Comparison of ENCODE assay signal across 1 cellular context in the genomic region with DNA sequence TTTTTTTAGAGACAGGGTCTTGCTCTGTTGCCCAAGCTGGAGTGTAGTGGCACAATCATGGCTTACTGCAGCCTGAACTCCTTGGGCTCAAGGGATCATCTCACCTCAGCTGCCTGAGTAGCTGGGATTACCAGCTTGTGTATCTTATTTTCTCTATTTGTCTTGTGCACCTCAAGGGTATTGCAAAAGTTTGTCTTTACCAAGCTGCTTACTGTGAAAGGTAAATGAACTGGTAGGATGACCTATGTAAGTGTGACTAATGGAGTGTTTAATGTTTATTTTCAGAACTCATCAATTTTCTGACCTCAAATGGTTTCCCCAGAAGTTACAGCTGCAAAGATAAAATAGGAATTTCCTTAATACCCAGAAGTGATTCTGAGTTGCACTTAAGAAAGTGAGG.
TF ChIP-seq lines count a peak whose summit lies in the region.

No MANE protein-coding gene starts in this region.

TF ChIP-seq in HepG2, 621 proteins besides CTCF, POLR2A, EP300 and RAD21 (continues in another document):
- peak; percentile 53; the same call in 1 of the 2 replicates for TF ChIP-seq NCOR1 (IDR thresholded peaks at IDR 0.05; ENCODE audit: borderline replicate concordance, low read length)
- TF ChIP-seq PCBP2 (optimal IDR thresholded peaks at IDR 0.05; ENCODE audit: low read depth, low read length, poor library complexity, severe bottlenecking): no peak
- no peak for TF ChIP-seq NFKB2 (CRISPR knock-in tag; IDR thresholded peaks at IDR 0.05; ENCODE audit: borderline replicate concordance)
- no peak for TF ChIP-seq SRF (IDR thresholded peaks at IDR 0.05; ENCODE audit: low read depth, low read length)
- no peak for TF ChIP-seq SYNCRIP (IDR thresholded peaks at IDR 0.05; ENCODE audit: insufficient read depth, low read depth, low read length)
- no peak for TF ChIP-seq ZNF101 (CRISPR knock-in tag; IDR thresholded peaks at IDR 0.05; ENCODE audit: borderline replicate concordance, low read depth)
- peak; percentile 62; the same call in 1 of the 2 replicates for TF ChIP-seq SOX13 (IDR thresholded peaks at IDR 0.05)
- TF ChIP-seq SOX13 (CRISPR knock-in tag; conservative IDR thresholded peaks at IDR 0.05 in 1 of 2, IDR thresholded peaks at IDR 0.05 in 1 of 2): peak in 1 of 2 experiments; percentile 95; a peak in 2 of 4 replicates
- TF ChIP-seq ZNF234 (CRISPR knock-in tag; conservative IDR thresholded peaks at IDR 0.05): no peak
- TF ChIP-seq, protein P1, sequence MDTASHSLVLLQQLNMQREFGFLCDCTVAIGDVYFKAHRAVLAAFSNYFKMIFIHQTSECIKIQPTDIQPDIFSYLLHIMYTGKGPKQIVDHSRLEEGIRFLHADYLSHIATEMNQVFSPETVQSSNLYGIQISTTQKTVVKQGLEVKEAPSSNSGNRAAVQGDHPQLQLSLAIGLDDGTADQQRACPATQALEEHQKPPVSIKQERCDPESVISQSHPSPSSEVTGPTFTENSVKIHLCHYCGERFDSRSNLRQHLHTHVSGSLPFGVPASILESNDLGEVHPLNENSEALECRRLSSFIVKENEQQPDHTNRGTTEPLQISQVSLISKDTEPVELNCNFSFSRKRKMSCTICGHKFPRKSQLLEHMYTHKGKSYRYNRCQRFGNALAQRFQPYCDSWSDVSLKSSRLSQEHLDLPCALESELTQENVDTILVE (CRISPR knock-in tag; IDR thresholded peaks at IDR 0.05): peak; percentile 57; the same call in 1 of the 2 replicates
- no peak for TF ChIP-seq ZNF33A (CRISPR knock-in tag; IDR thresholded peaks at IDR 0.05; ENCODE audit: borderline replicate concordance)
- TF ChIP-seq ZNF629 (CRISPR knock-in tag; conservative IDR thresholded peaks at IDR 0.05): no peak
- TF ChIP-seq, protein P2, sequence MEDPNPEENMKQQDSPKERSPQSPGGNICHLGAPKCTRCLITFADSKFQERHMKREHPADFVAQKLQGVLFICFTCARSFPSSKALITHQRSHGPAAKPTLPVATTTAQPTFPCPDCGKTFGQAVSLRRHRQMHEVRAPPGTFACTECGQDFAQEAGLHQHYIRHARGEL (CRISPR knock-in tag; IDR thresholded peaks at IDR 0.05): no peak
- peak; percentile 83 for TF ChIP-seq HHEX (CRISPR knock-in tag; IDR thresholded peaks at IDR 0.05)
- TF ChIP-seq MAFG (CRISPR knock-in tag; IDR thresholded peaks at IDR 0.05): no peak
- TF ChIP-seq EEA1 (CRISPR knock-in tag; IDR thresholded peaks at IDR 0.05; ENCODE audit: borderline replicate concordance): no peak
- no peak for TF ChIP-seq ZNF337 (CRISPR knock-in tag; IDR thresholded peaks at IDR 0.05; ENCODE audit: borderline replicate concordance, low read depth)
- TF ChIP-seq RFX3 (CRISPR knock-in tag; IDR thresholded peaks at IDR 0.05): no peak
- TF ChIP-seq ZFYVE20 (CRISPR knock-in tag; IDR thresholded peaks at IDR 0.05; ENCODE audit: borderline replicate concordance, low read depth): no peak
- TF ChIP-seq, protein P3, sequence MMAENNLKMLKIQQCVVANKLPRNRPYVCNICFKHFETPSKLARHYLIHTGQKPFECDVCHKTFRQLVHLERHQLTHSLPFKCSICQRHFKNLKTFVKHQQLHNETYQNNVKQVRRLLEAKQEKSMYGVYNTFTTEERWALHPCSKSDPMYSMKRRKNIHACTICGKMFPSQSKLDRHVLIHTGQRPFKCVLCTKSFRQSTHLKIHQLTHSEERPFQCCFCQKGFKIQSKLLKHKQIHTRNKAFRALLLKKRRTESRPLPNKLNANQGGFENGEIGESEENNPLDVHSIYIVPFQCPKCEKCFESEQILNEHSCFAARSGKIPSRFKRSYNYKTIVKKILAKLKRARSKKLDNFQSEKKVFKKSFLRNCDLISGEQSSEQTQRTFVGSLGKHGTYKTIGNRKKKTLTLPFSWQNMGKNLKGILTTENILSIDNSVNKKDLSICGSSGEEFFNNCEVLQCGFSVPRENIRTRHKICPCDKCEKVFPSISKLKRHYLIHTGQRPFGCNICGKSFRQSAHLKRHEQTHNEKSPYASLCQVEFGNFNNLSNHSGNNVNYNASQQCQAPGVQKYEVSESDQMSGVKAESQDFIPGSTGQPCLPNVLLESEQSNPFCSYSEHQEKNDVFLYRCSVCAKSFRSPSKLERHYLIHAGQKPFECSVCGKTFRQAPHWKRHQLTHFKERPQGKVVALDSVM (CRISPR knock-in tag; IDR thresholded peaks at IDR 0.05): no peak
- no peak for TF ChIP-seq ZNF430 (CRISPR knock-in tag; IDR thresholded peaks at IDR 0.05)
- no peak for TF ChIP-seq ZNF547 (CRISPR knock-in tag; IDR thresholded peaks at IDR 0.05)
- TF ChIP-seq PHF8 (CRISPR knock-in tag; IDR thresholded peaks at IDR 0.05): no peak
- no peak for TF ChIP-seq ZNF749 (CRISPR knock-in tag; IDR thresholded peaks at IDR 0.05; ENCODE audit: borderline replicate concordance)
- no peak for TF ChIP-seq KLF12 (CRISPR knock-in tag; IDR thresholded peaks at IDR 0.05; ENCODE audit: borderline replicate concordance)
- TF ChIP-seq NFATC3 (CRISPR knock-in tag; IDR thresholded peaks at IDR 0.05): no peak
- TF ChIP-seq, protein P4, sequence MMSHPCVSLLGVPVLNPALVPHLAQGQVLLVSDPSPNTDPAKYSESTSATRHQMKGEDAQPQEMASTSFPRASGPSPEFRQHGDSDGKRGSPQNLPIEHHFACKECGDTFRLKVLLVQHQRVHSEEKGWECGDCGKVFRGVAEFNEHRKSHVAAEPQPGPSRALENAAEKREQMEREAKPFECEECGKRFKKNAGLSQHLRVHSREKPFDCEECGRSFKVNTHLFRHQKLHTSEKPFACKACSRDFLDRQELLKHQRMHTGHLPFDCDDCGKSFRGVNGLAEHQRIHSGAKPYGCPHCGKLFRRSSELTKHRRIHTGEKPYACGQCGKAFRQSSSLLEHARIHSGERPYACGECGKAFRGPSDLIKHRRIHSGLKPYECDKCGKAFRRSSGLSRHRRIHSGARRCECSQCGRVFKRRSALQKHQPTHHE (CRISPR knock-in tag; IDR thresholded peaks at IDR 0.05; ENCODE audit: borderline replicate concordance): no peak
- TF ChIP-seq ZFX (CRISPR knock-in tag; IDR thresholded peaks at IDR 0.05; ENCODE audit: low read depth): no peak
- TF ChIP-seq, protein P5, sequence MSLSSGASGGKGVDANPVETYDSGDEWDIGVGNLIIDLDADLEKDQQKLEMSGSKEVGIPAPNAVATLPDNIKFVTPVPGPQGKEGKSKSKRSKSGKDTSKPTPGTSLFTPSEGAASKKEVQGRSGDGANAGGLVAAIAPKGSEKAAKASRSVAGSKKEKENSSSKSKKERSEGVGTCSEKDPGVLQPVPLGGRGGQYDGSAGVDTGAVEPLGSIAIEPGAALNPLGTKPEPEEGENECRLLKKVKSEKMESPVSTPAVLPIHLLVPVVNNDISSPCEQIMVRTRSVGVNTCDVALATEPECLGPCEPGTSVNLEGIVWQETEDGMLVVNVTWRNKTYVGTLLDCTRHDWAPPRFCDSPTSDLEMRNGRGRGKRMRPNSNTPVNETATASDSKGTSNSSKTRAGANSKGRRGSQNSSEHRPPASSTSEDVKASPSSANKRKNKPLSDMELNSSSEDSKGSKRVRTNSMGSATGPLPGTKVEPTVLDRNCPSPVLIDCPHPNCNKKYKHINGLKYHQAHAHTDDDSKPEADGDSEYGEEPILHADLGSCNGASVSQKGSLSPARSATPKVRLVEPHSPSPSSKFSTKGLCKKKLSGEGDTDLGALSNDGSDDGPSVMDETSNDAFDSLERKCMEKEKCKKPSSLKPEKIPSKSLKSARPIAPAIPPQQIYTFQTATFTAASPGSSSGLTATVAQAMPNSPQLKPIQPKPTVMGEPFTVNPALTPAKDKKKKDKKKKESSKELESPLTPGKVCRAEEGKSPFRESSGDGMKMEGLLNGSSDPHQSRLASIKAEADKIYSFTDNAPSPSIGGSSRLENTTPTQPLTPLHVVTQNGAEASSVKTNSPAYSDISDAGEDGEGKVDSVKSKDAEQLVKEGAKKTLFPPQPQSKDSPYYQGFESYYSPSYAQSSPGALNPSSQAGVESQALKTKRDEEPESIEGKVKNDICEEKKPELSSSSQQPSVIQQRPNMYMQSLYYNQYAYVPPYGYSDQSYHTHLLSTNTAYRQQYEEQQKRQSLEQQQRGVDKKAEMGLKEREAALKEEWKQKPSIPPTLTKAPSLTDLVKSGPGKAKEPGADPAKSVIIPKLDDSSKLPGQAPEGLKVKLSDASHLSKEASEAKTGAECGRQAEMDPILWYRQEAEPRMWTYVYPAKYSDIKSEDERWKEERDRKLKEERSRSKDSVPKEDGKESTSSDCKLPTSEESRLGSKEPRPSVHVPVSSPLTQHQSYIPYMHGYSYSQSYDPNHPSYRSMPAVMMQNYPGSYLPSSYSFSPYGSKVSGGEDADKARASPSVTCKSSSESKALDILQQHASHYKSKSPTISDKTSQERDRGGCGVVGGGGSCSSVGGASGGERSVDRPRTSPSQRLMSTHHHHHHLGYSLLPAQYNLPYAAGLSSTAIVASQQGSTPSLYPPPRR (CRISPR knock-in tag; IDR thresholded peaks at IDR 0.05; ENCODE audit: borderline replicate concordance): peak; percentile 94
- TF ChIP-seq NFIB (CRISPR knock-in tag; IDR thresholded peaks at IDR 0.05; ENCODE audit: borderline replicate concordance): no peak
- TF ChIP-seq HOXA9 (CRISPR knock-in tag; IDR thresholded peaks at IDR 0.05; ENCODE audit: borderline replicate concordance): no peak
- TF ChIP-seq, protein P6, sequence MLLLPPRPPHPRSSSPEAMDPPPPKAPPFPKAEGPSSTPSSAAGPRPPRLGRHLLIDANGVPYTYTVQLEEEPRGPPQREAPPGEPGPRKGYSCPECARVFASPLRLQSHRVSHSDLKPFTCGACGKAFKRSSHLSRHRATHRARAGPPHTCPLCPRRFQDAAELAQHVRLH (CRISPR knock-in tag; IDR thresholded peaks at IDR 0.05; ENCODE audit: borderline replicate concordance, low read depth): no peak
- TF ChIP-seq, protein P7, sequence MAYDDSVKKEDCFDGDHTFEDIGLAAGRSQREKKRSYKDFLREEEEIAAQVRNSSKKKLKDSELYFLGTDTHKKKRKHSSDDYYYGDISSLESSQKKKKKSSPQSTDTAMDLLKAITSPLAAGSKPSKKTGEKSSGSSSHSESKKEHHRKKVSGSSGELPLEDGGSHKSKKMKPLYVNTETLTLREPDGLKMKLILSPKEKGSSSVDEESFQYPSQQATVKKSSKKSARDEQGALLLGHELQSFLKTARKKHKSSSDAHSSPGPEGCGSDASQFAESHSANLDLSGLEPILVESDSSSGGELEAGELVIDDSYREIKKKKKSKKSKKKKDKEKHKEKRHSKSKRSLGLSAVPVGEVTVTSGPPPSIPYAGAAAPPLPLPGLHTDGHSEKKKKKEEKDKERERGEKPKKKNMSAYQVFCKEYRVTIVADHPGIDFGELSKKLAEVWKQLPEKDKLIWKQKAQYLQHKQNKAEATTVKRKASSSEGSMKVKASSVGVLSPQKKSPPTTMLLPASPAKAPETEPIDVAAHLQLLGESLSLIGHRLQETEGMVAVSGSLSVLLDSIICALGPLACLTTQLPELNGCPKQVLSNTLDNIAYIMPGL (CRISPR knock-in tag; IDR thresholded peaks at IDR 0.05; ENCODE audit: borderline replicate concordance in 1 of 2, low read depth in 1 of 2): no peak
- TF ChIP-seq FOXA1 (IDR thresholded peaks at IDR 0.05): 0 out of 2 replicates have a peak, but pooled peaks have one; percentile 31
- TF ChIP-seq FOXA1 (CRISPR knock-in tag; IDR thresholded peaks at IDR 0.05): peak; percentile 89
- no peak for TF ChIP-seq HOXA7 (CRISPR knock-in tag; IDR thresholded peaks at IDR 0.05)
- no peak for TF ChIP-seq SP140L (CRISPR knock-in tag; IDR thresholded peaks at IDR 0.05; ENCODE audit: borderline replicate concordance)
- TF ChIP-seq, protein P8, sequence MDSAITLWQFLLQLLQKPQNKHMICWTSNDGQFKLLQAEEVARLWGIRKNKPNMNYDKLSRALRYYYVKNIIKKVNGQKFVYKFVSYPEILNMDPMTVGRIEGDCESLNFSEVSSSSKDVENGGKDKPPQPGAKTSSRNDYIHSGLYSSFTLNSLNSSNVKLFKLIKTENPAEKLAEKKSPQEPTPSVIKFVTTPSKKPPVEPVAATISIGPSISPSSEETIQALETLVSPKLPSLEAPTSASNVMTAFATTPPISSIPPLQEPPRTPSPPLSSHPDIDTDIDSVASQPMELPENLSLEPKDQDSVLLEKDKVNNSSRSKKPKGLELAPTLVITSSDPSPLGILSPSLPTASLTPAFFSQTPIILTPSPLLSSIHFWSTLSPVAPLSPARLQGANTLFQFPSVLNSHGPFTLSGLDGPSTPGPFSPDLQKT (CRISPR knock-in tag; IDR thresholded peaks at IDR 0.05; ENCODE audit: borderline replicate concordance): no peak
- no peak for TF ChIP-seq ZNF333 (CRISPR knock-in tag; IDR thresholded peaks at IDR 0.05; ENCODE audit: borderline replicate concordance)
- TF ChIP-seq, protein P9, sequence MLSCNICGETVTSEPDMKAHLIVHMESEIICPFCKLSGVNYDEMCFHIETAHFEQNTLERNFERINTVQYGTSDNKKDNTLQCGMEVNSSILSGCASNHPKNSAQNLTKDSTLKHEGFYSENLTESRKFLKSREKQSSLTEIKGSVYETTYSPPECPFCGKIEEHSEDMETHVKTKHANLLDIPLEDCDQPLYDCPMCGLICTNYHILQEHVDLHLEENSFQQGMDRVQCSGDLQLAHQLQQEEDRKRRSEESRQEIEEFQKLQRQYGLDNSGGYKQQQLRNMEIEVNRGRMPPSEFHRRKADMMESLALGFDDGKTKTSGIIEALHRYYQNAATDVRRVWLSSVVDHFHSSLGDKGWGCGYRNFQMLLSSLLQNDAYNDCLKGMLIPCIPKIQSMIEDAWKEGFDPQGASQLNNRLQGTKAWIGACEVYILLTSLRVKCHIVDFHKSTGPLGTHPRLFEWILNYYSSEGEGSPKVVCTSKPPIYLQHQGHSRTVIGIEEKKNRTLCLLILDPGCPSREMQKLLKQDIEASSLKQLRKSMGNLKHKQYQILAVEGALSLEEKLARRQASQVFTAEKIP (CRISPR knock-in tag; IDR thresholded peaks at IDR 0.05; ENCODE audit: borderline replicate concordance): no peak
- TF ChIP-seq GTF3A (CRISPR knock-in tag; conservative IDR thresholded peaks at IDR 0.05): no peak
- peak; percentile 93 for TF ChIP-seq MED1 (CRISPR knock-in tag; IDR thresholded peaks at IDR 0.05)
- TF ChIP-seq, protein P10, sequence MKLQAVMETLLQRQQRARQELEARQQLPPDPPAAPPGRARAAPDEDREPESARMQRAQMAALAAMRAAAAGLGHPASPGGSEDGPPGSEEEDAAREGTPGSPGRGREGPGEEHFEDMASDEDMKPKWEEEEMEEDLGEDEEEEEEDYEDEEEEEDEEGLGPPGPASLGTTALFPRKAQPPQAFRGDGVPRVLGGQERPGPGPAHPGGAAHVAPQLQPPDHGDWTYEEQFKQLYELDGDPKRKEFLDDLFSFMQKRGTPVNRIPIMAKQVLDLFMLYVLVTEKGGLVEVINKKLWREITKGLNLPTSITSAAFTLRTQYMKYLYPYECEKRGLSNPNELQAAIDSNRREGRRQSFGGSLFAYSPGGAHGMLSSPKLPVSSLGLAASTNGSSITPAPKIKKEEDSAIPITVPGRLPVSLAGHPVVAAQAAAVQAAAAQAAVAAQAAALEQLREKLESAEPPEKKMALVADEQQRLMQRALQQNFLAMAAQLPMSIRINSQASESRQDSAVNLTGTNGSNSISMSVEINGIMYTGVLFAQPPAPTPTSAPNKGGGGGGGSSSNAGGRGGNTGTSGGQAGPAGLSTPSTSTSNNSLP (IDR thresholded peaks at IDR 0.05; ENCODE audit: low read depth, low read length): peak; percentile 51; the same call in 1 of the 2 replicates
- peak; percentile 87 for TF ChIP-seq SAP130 (CRISPR knock-in tag; IDR thresholded peaks at IDR 0.05; ENCODE audit: low read depth)
- TF ChIP-seq NFIC (IDR thresholded peaks at IDR 0.05; ENCODE audit: low read length): peak; percentile 93
- no peak for TF ChIP-seq ZNF451 (CRISPR knock-in tag; IDR thresholded peaks at IDR 0.05)
- TF ChIP-seq FIP1L1 (IDR thresholded peaks at IDR 0.05; ENCODE audit: borderline replicate concordance, insufficient read depth, low read depth, low read length): no peak
- no peak for TF ChIP-seq JUN (CRISPR knock-in tag; IDR thresholded peaks at IDR 0.05)
- TF ChIP-seq KLF11 (CRISPR knock-in tag; IDR thresholded peaks at IDR 0.05): no peak
- TF ChIP-seq ZSCAN20 (CRISPR knock-in tag; IDR thresholded peaks at IDR 0.05; ENCODE audit: borderline replicate concordance): no peak
- no peak for TF ChIP-seq ZNF747 (CRISPR knock-in tag; IDR thresholded peaks at IDR 0.05; ENCODE audit: borderline replicate concordance)
- TF ChIP-seq ZNF224 (CRISPR knock-in tag; IDR thresholded peaks at IDR 0.05): no peak
